Comparison of ENCODE assay signal across 17 cellular contexts in genomic region chr15:80969316-80969715, GRCh38. TPM values are rescaled to one million over a fixed set of nuclear protein-coding genes. Genes with fewer than 3 reads are reported as not detected.
DNase-seq lines count a peak whose midpoint lies in the region; ATAC-seq and TF ChIP-seq lines count a peak whose summit lies in the region.
"Had no signal": no experiment of that assay in that cellular context is flagged by ENCODE, and none has a peak within 500 bp of the region (broad histone marks: within the 10 kb centered on the region; RNA-seq: fewer than 3 reads in every experiment).

No MANE protein-coding gene starts in this region.

- no peak overlapping the region for H3K27ac ChIP-seq in right atrium auricular region
- H3K27ac ChIP-seq in left ventricle myocardium inferior (replicated peaks): no peak overlapping the region
- H3K27ac ChIP-seq in mesendoderm (ENCODE audit: low read depth, low read length): no peak overlapping the region
- H3K27ac ChIP-seq: A549; BLaER1 treated with 17β-estradiol and CSF1 and Interleukin-3, amounts not matched to agents 10 nM and 100 nM had no signal

- no peak overlapping the region for H3K4me3 Mint-ChIP-seq in stimulated activated effector memory CD8-positive, alpha-beta T cell treated with anti-CD3 and anti-CD28 coated beads, Interleukin-12 subunit alpha, Interleukin-12 subunit beta, amount 100 ng/mL, for 72 hours
- H3K4me3 Mint-ChIP-seq: CD14-positive monocyte; CD4-positive, alpha-beta T cell; CD8-positive, alpha-beta memory T cell had no signal

- H3K4me1 Mint-ChIP-seq in stimulated activated effector memory CD8-positive, alpha-beta T cell treated with anti-CD3 and anti-CD28 coated beads, Interleukin-12 subunit alpha, Interleukin-12 subunit beta, amount 100 ng/mL, for 72 hours: peaks cover 12% of the 10 kb centered on the region
- H3K4me1 Mint-ChIP-seq: CD14-positive monocyte had no signal

- no peak overlapping the region for H4K8ac ChIP-seq in mesendoderm (ENCODE audit: low read depth, low read length)

- no peak overlapping the region for H3K27ac Mint-ChIP-seq in stimulated activated effector memory CD8-positive, alpha-beta T cell treated with anti-CD3 and anti-CD28 coated beads, Interleukin-12 subunit alpha, Interleukin-12 subunit beta, amount 100 ng/mL, for 72 hours
- H3K27ac Mint-ChIP-seq: CD14-positive monocyte; CD4-positive, alpha-beta T cell had no signal

- H3K4me1 ChIP-seq in right atrium auricular region (peaks cover 0 to 9% of the 10 kb centered on the region in 2 donors), left ventricle myocardium inferior (peaks cover 4% of the 10 kb centered on the region), mesendoderm (ENCODE audit: control insufficient read depth, low read depth, low read length) (no peaks in the 10 kb centered on the region)
- H3K4me1 ChIP-seq: A549; BE2C; BLaER1 treated with 17β-estradiol and CSF1 and Interleukin-3, amounts not matched to agents 10 nM and 100 nM had no signal

- H2BK120ac ChIP-seq in mesendoderm (ENCODE audit: low read depth, low read length): no peak overlapping the region

- no peak for ATAC-seq in stimulated activated effector memory CD8-positive, alpha-beta T cell treated with anti-CD3 and anti-CD28 coated beads, Interleukin-12 subunit alpha, Interleukin-12 subunit beta, amount 100 ng/mL, for 72 hours

- TF ChIP-seq CTCF in right atrium auricular region (IDR thresholded peaks at IDR 0.05) (no peak), left ventricle myocardium inferior (IDR thresholded peaks at IDR 0.05; ENCODE audit: borderline replicate concordance) (no peak)

- H3K4ac ChIP-seq in mesendoderm (ENCODE audit: low read depth, low read length): no peak overlapping the region

- peaks cover 64% of the 10 kb centered on the region for H3K36me3 Mint-ChIP-seq in stimulated activated effector memory CD8-positive, alpha-beta T cell treated with anti-CD3 and anti-CD28 coated beads, Interleukin-12 subunit alpha, Interleukin-12 subunit beta, amount 100 ng/mL, for 72 hours

- H3K27me3 ChIP-seq in right atrium auricular region (no peaks in the 10 kb centered on the region), left ventricle myocardium inferior (ENCODE audit: low read depth) (no peaks in the 10 kb centered on the region), mesendoderm (ENCODE audit: insufficient read depth, low read length, poor library complexity) (no peaks in the 10 kb centered on the region)
- H3K27me3 ChIP-seq: BE2C; BLaER1 treated with 17β-estradiol and CSF1 and Interleukin-3, amounts not matched to agents 10 nM and 100 nM had no signal

- H3K9me3 ChIP-seq in right atrium auricular region (no peaks in the 10 kb centered on the region), left ventricle myocardium inferior (replicated peaks) (peaks cover 11% of the 10 kb centered on the region)
- H3K9me3 ChIP-seq: BE2C had no signal

- H3K18ac ChIP-seq in mesendoderm (ENCODE audit: low read length): no peak overlapping the region

- intact Hi-C loops in left ventricle myocardium inferior (cut with micrococcal nuclease): loop anchor here (10.0 kb wide), 1 partner anchor 195 kb away; the partner anchor contains the start of gene CEMIP

- DNase-seq in right atrium auricular region (ENCODE audit: low spot score) (peak; percentile 54), left ventricle myocardium inferior (no peak), ecto neural progenitor cell (ENCODE audit: low spot score) (peak; percentile 26), mesendoderm (no peak), NCI-H2171 (lab: John Stamatoyannopoulos, UW) (no peak)
- no peak for DNase-seq in activated CD4-positive, alpha-beta T cell treated with anti-CD3 and anti-CD28 coated beads for 4 hours
- no peak for DNase-seq in stimulated activated effector memory CD8-positive, alpha-beta T cell treated with anti-CD3 and anti-CD28 coated beads, Interleukin-12 subunit alpha, Interleukin-12 subunit beta, amount 100 ng/mL, for 72 hours (ENCODE audit: low spot score in 2 of 2)
- DNase-seq: DMS79, GDM1, GOT3 had no signal

- no peak overlapping the region for H3K9ac ChIP-seq in mesendoderm (ENCODE audit: low read length)
- H3K9ac ChIP-seq: BLaER1 treated with 17β-estradiol and CSF1 and Interleukin-3, amounts not matched to agents 10 nM and 100 nM had no signal

- H2BK5ac ChIP-seq in mesendoderm (ENCODE audit: low read length): no peak overlapping the region

- no peaks in the 10 kb centered on the region for H3K36me3 ChIP-seq in right atrium auricular region
- peaks cover 20% of the 10 kb centered on the region for H3K36me3 ChIP-seq in left ventricle myocardium inferior
- H3K36me3 ChIP-seq in mesendoderm (ENCODE audit: control insufficient read depth, insufficient read depth, low read length): peaks cover 4% of the 10 kb centered on the region

- no peak overlapping the region for H2BK15ac ChIP-seq in mesendoderm (replicated peaks; ENCODE audit: low read depth)

- H3K9me3 Mint-ChIP-seq in stimulated activated effector memory CD8-positive, alpha-beta T cell treated with anti-CD3 and anti-CD28 coated beads, Interleukin-12 subunit alpha, Interleukin-12 subunit beta, amount 100 ng/mL, for 72 hours: no peaks in the 10 kb centered on the region

- no peak overlapping the region for H3K23ac ChIP-seq in mesendoderm (ENCODE audit: low read length)

- H3K4me3 ChIP-seq in right atrium auricular region: no peak overlapping the region
- H3K4me3 ChIP-seq in left ventricle myocardium inferior: no peak overlapping the region
- no peak overlapping the region for H3K4me3 ChIP-seq in mesendoderm (ENCODE audit: low read length)
- H3K4me3 ChIP-seq: A549; BLaER1 treated with 17β-estradiol and CSF1 and Interleukin-3, amounts not matched to agents 10 nM and 100 nM; GM12878 had no signal

- no peak overlapping the region for H3K4me2 ChIP-seq in mesendoderm (ENCODE audit: low read length)
- H3K4me2 ChIP-seq: A549; BLaER1 treated with 17β-estradiol and CSF1 and Interleukin-3, amounts not matched to agents 10 nM and 100 nM had no signal

- H3K79me1 ChIP-seq in mesendoderm (ENCODE audit: low read length): peaks cover 4% of the 10 kb centered on the region

- H2AK5ac ChIP-seq in mesendoderm (ENCODE audit: low read length): no peak overlapping the region

- peak overlapping the region; percentile 25 for H3K56ac ChIP-seq in mesendoderm (ENCODE audit: low read length)

- no CpG with 5 or more reads among the region's 7 CpGs for WGBS in mesendoderm (ENCODE audit: extremely low coverage, insufficient coverage, low lambda C conversion rate)

- no peak overlapping the region for H4K5ac ChIP-seq in mesendoderm (ENCODE audit: low read length)

- peaks cover 2% of the 10 kb centered on the region for H3K79me2 ChIP-seq in mesendoderm (ENCODE audit: control insufficient read depth, insufficient read depth, low read length)

RNA-seq across cellular contexts. Expression of gene MESD, which starts 20.3 kb away (rescaled TPM):
- total RNA-seq in right atrium auricular region (10 to 100 TPM; 11.3 to 14.5 TPM), left ventricle myocardium inferior (13.5 TPM)
- polyA plus RNA-seq in mesendoderm (2013, experiment 1 of 2): 32.1 TPM
- polyA plus RNA-seq in mesendoderm (2013, experiment 2 of 2): 31.9 TPM

RNA-seq across cellular contexts. Expression of gene TLNRD1, which starts 31.4 kb away (rescaled TPM):
- total RNA-seq in right atrium auricular region (10 to 100 TPM; 10.0 to 26.1 TPM), left ventricle myocardium inferior (5.5 TPM)
- 19.4 TPM for polyA plus RNA-seq in mesendoderm (2013, experiment 1 of 2)
- polyA plus RNA-seq in mesendoderm (2013, experiment 2 of 2): 19.5 TPM

Comparison
In these comparisons a context has a peak if more than half of its experiments do, and no peak if none do; other contexts are left out.
1. DNase-seq: peak in right atrium auricular region (single experiment) and ecto neural progenitor cell (single experiment); none in left ventricle myocardium inferior (single experiment), mesendoderm (single experiment), activated CD4-positive, alpha-beta T cell treated with anti-CD3 and anti-CD28 coated beads for 4 hours (0 of 2), NCI-H2171 (single experiment) and stimulated activated effector memory CD8-positive, alpha-beta T cell treated with anti-CD3 and anti-CD28 coated beads, Interleukin-12 subunit alpha, Interleukin-12 subunit beta, amount 100 ng/mL, for 72 hours (0 of 2).